ENCODE assay signal across 8 cellular contexts in the genomic region with DNA sequence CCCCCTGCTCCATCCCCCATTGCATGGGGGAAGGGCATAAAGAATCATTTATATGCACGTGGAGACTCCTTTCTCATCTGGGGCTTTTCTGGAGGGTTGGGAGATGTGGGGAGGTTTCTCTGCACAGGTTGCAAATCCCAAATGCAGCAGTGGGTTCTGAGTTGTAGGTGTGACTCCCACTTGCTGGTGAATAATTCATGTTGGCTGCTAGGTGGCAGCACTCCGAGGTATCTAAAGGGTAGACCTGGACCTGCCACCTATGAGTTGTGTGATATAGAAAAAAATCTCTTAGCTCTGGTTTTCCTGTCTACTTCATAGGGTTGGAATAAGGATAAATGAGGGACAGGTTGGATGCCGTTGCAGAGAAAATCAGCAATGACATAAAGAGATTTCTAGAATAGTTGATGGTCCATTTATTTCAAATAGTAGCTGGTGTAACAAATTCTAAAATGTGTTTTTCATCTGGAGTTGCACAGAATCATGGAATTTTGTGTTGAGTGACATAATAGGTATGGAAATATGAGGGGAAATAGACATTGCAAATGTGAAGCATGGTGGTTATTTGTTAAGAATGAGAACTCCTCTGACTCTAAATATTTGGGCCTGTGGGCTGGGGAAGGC. TPM values are rescaled to one million over a fixed set of nuclear protein-coding genes. Genes with fewer than 3 reads are reported as not detected.
A peak's percentile ranks its signal among the peaks of the same experiment; 100 is the strongest.
DNase-seq lines count a peak whose midpoint lies in the region; ATAC-seq and TF ChIP-seq lines count a peak whose summit lies in the region.

No MANE protein-coding gene starts in this region.

- H4K20me1 ChIP-seq in PC-9 (ENCODE audit: insufficient read depth) (no peaks in the 10 kb centered on the region; the same call in 1 of the 2 replicates), smooth muscle cell (ENCODE audit: low read depth) (peaks cover 10% of the 10 kb centered on the region)

- intact Hi-C loops in PC-9 (cut with micrococcal nuclease; ENCODE audit: unreplicated experiment) = no loop called here

- 29% methylated on average over 3 of the region's 3 CpGs for WGBS in smooth muscle cell (ENCODE audit: low lambda C conversion rate)

- H3K9me3 ChIP-seq in PC-9 (ENCODE audit: insufficient read depth, low read depth) = no peaks in the 10 kb centered on the region
- H3K9me3 ChIP-seq in smooth muscle cell (replicated peaks; ENCODE audit: low read depth) = no peaks in the 10 kb centered on the region

- H3K36me3 ChIP-seq in PC-9 (ENCODE audit: low read depth) = no peaks in the 10 kb centered on the region
- no peaks in the 10 kb centered on the region for H3K36me3 ChIP-seq in smooth muscle cell (ENCODE audit: low read depth)

- H3F3A ChIP-seq in PC-9 (ENCODE audit: insufficient read depth, low read depth) = peaks cover 2% of the 10 kb centered on the region; the same call in 1 of the 2 replicates
- H3F3A ChIP-seq in smooth muscle cell (ENCODE audit: low read depth) = no peaks in the 10 kb centered on the region

- CTCF ChIA-PET in PC-9 (lab: Charles Lee) = interaction anchor here (0.6 kb wide), 3 partner anchors 10 to 46 kb away, joined by 3 to 9 read pairs (median 4); no protein-coding TSS in a partner anchor

- H3K4me2 ChIP-seq in PC-9 = no peak overlapping the region
- no peak overlapping the region for H3K4me2 ChIP-seq in smooth muscle cell

- H3K4me3 ChIP-seq in PC-9 = no peak overlapping the region
- H3K4me3 ChIP-seq in smooth muscle cell = no peak overlapping the region

- POLR2A ChIA-PET in PC-9 (lab: Charles Lee; ENCODE audit: unreplicated experiment) = interaction anchor here (0.5 to 0.8 kb wide), 5 partner anchors 18 to 1410 kb away, joined by 3 to 8 read pairs (median 5); no protein-coding TSS in a partner anchor

- peaks cover 10% of the 10 kb centered on the region for H3K27me3 ChIP-seq in PC-9 (ENCODE audit: insufficient read depth, low read depth)
- peaks cover 58% of the 10 kb centered on the region for H3K27me3 ChIP-seq in smooth muscle cell (ENCODE audit: low read depth)

- H3K9me2 ChIP-seq in PC-9 (ENCODE audit: insufficient read depth) = no peaks in the 10 kb centered on the region

- TF ChIP-seq CTCF in PC-9 (conservative IDR thresholded peaks at IDR 0.05) (peak; percentile 74), smooth muscle cell (IDR thresholded peaks at IDR 0.05; ENCODE audit: borderline replicate concordance, insufficient read depth, poor library complexity, severe bottlenecking) (peak; percentile 25)

- ATAC-seq in GM18907 (IDR thresholded peaks at IDR 0.05; ENCODE audit: unreplicated experiment) = no peak

- H3K27ac ChIP-seq in PC-9 = no peak overlapping the region
- no peak overlapping the region for H3K27ac ChIP-seq in smooth muscle cell (ENCODE audit: low read depth)
- H3K27ac ChIP-seq in substantia nigra (ENCODE audit: low read depth, low read length, poor library complexity, severe bottlenecking) = no peak overlapping the region

- no peak overlapping the region for H3K9ac ChIP-seq in smooth muscle cell (ENCODE audit: low read depth)

- no TSS peak for BruUV-seq in PC-9 (replicated peaks; lab: Mats Ljungman, UMichigan)

- DNase-seq in stimulated activated CD4-positive, alpha-beta T cell treated with anti-CD3 and anti-CD28 coated beads, Interleukin-12 subunit alpha, Interleukin-12 subunit beta, amount 100 ng/mL, for 4 hours = peak; percentile 36
- DNase-seq in stimulated activated CD4-positive, alpha-beta T cell treated with anti-CD3 and anti-CD28 coated beads, Interleukin-1b, Interleukin-23, amount 100 ng/mL, for 48 hours = no peak
- DNase-seq in PC-9 (peak in 1 of 2 experiments; percentile 27), dermis blood vessel endothelial cell (peak; percentile 61), smooth muscle cell (lab: John Stamatoyannopoulos, UW; ENCODE audit: unreplicated experiment) (no peak), T1000 (lab: John Stamatoyannopoulos, UW) (no peak), substantia nigra (lab: John Stamatoyannopoulos, UW) (no peak)

- H3K79me2 ChIP-seq in PC-9 (ENCODE audit: low read depth) (no peaks in the 10 kb centered on the region), smooth muscle cell (ENCODE audit: low read depth) (no peaks in the 10 kb centered on the region)

- H3K4me1 ChIP-seq in PC-9 (replicated peaks; ENCODE audit: insufficient read depth) (peaks cover 2% of the 10 kb centered on the region), smooth muscle cell (ENCODE audit: low read depth) (peaks cover 10% of the 10 kb centered on the region)

- H2AFZ ChIP-seq in PC-9 (no peak overlapping the region), smooth muscle cell (ENCODE audit: low read depth) (no peak overlapping the region)

RNA-seq across cellular contexts. Expression of gene MARCHF9, which starts 4.6 kb away (rescaled TPM):
- 18.9 and 21.2 TPM in 2 replicates for total RNA-seq in PC-9 (2021)
- total RNA-seq in dermis blood vessel endothelial cell = 3.4 and 4.1 TPM in 2 replicates
- 6.5 and 8.6 TPM in 2 replicates for total RNA-seq in smooth muscle cell
- 3.7 and 6.8 TPM in 2 replicates for polyA plus RNA-seq in smooth muscle cell

RNA-seq across cellular contexts. Expression of gene CDK4, which starts 7.4 kb away (rescaled TPM):
- total RNA-seq in PC-9 (2021) = 156 and 194 TPM in 2 replicates
- 147 and 154 TPM in 2 replicates for total RNA-seq in dermis blood vessel endothelial cell
- 144 and 158 TPM in 2 replicates for total RNA-seq in smooth muscle cell
- 215 and 235 TPM in 2 replicates for polyA plus RNA-seq in smooth muscle cell

RNA-seq across cellular contexts. Expression of gene CYP27B1, which starts 7.4 kb away (rescaled TPM):
- total RNA-seq in PC-9 (2021) (1.6 and 1.8 TPM in 2 replicates), dermis blood vessel endothelial cell (0.17 and 0.47 TPM in 2 replicates), smooth muscle cell (0.81 and 0.90 TPM in 2 replicates)
- polyA plus RNA-seq in smooth muscle cell = 1.3 and 1.7 TPM in 2 replicates

RNA-seq across cellular contexts. Expression of gene METTL1, which starts 12.4 kb away (rescaled TPM):
- total RNA-seq in PC-9 (2021) (15.8 and 17.9 TPM in 2 replicates), dermis blood vessel endothelial cell (3.6 and 3.7 TPM in 2 replicates), smooth muscle cell (4.1 and 7.7 TPM in 2 replicates)
- 20.3 and 24.9 TPM in 2 replicates for polyA plus RNA-seq in smooth muscle cell

RNA-seq across cellular contexts. Expression of gene EEF1AKMT3, which starts 12.9 kb away (rescaled TPM):
- total RNA-seq in PC-9 (2021) (13.1 and 17.8 TPM in 2 replicates), dermis blood vessel endothelial cell (3.3 and 4.3 TPM in 2 replicates), smooth muscle cell (6.2 and 8.0 TPM in 2 replicates)
- 9.0 and 9.9 TPM in 2 replicates for polyA plus RNA-seq in smooth muscle cell

Comparison
In these comparisons a context has a peak if more than half of its experiments do, and no peak if none do; other contexts are left out.
1. DNase-seq: peak in stimulated activated CD4-positive, alpha-beta T cell treated with anti-CD3 and anti-CD28 coated beads, Interleukin-12 subunit alpha, Interleukin-12 subunit beta, amount 100 ng/mL, for 4 hours (single experiment) and dermis blood vessel endothelial cell (single experiment); none in stimulated activated CD4-positive, alpha-beta T cell treated with anti-CD3 and anti-CD28 coated beads, Interleukin-1b, Interleukin-23, amount 100 ng/mL, for 48 hours (single experiment), smooth muscle cell (single experiment), T1000 (single experiment) and substantia nigra (0 of 49).